12 cellular contexts compared by ENCODE assay signal in genomic region chr19:23440207-23440606, GRCh38. TPM values are rescaled to one million over a fixed set of nuclear protein-coding genes. Genes with fewer than 3 reads are reported as not detected.
DNase-seq lines count a peak whose midpoint lies in the region; ATAC-seq and TF ChIP-seq lines count a peak whose summit lies in the region.
"Had no signal": no experiment of that assay in that cellular context is flagged by ENCODE, and none has a peak within 500 bp of the region (broad histone marks: within the 10 kb centered on the region; RNA-seq: fewer than 3 reads in every experiment).

No MANE protein-coding gene starts in this region.

- H3K23ac ChIP-seq in H9 (ENCODE audit: insufficient read length, low read depth, low read length), result no peak overlapping the region

- H4K20me1 ChIP-seq in H9 (ENCODE audit: control insufficient read depth, insufficient read depth, insufficient read length), result no peaks in the 10 kb centered on the region

- no peak overlapping the region for H3K14ac ChIP-seq in H9 (ENCODE audit: insufficient read depth, low read length)

- no peak overlapping the region for H2BK5ac ChIP-seq in H9 (ENCODE audit: insufficient read length, low read length)

- H3K4me3 Mint-ChIP-seq in activated CD4-positive, alpha-beta T cell treated with anti-CD3 and anti-CD28 coated beads for 36 hours, result no peak overlapping the region
- no peak overlapping the region for H3K4me3 Mint-ChIP-seq in activated CD4-positive, alpha-beta T cell treated with anti-CD3 and anti-CD28 coated beads, Interleukin-2, amount 10 ng/mL, durations not matched to agents 7 days and 5 days
- no peak overlapping the region for H3K4me3 Mint-ChIP-seq in H9
- H3K4me3 Mint-ChIP-seq: activated T-cell treated with anti-CD3 and anti-CD28 coated beads, Interleukin-2, amount 50 U/mL, for 72 hours had no signal

- intact Hi-C loops in activated CD4-positive, alpha-beta T cell treated with anti-CD3 and anti-CD28 coated beads for 36 hours (cut with DNase I, micrococcal nuclease), result no loop called here

- H3K4me1 Mint-ChIP-seq in activated CD4-positive, alpha-beta T cell treated with anti-CD3 and anti-CD28 coated beads for 36 hours, result no peaks in the 10 kb centered on the region
- H3K4me1 Mint-ChIP-seq in activated CD4-positive, alpha-beta T cell treated with anti-CD3 and anti-CD28 coated beads, Interleukin-2, amount 10 ng/mL, durations not matched to agents 7 days and 5 days, result no peaks in the 10 kb centered on the region
- H3K4me1 Mint-ChIP-seq in H9, result no peaks in the 10 kb centered on the region

- H3K4me2 ChIP-seq in H9 (ENCODE audit: insufficient read depth, insufficient read length, low read length), result no peak overlapping the region

- no peaks in the 10 kb centered on the region for H3K23me2 ChIP-seq in H9 (ENCODE audit: insufficient read length, low read depth, low read length, poor library complexity, severe bottlenecking)

- H3K9ac ChIP-seq in H9 (ENCODE audit: extremely low read depth, insufficient read length, low read length), result no peak overlapping the region

- TF ChIP-seq CTCF in H9 (conservative IDR thresholded peaks at IDR 0.05) (no peak; the same call in 2 of the 3 replicates), kidney epithelial cell (IDR thresholded peaks at IDR 0.05; ENCODE audit: insufficient read depth, low read length, poor library complexity, severe bottlenecking) (peak; percentile 11)

- no peak overlapping the region for H2BK20ac ChIP-seq in H9 (ENCODE audit: low read depth, low read length, poor library complexity, severe bottlenecking)

- no peaks in the 10 kb centered on the region for H3K79me1 ChIP-seq in H9 (ENCODE audit: insufficient read depth, low read depth, low read length, poor library complexity, severe bottlenecking)

- no peak overlapping the region for H2BK12ac ChIP-seq in H9 (ENCODE audit: insufficient read length, low read depth, low read length)

- H3T11ph ChIP-seq in H9 (ENCODE audit: low read length), result no peak overlapping the region

- no peak overlapping the region for H3K56ac ChIP-seq in H9 (ENCODE audit: insufficient read length, low read depth, low read length)

- H3K36me3 ChIP-seq in kidney epithelial cell (ENCODE audit: control insufficient read depth, insufficient read depth, low read length), result no peaks in the 10 kb centered on the region

- no peak overlapping the region for H3K27ac Mint-ChIP-seq in activated CD4-positive, alpha-beta T cell treated with anti-CD3 and anti-CD28 coated beads for 36 hours
- no peak overlapping the region for H3K27ac Mint-ChIP-seq in activated CD4-positive, alpha-beta T cell treated with anti-CD3 and anti-CD28 coated beads, Interleukin-2, amount 10 ng/mL, durations not matched to agents 7 days and 5 days
- no peak overlapping the region for H3K27ac Mint-ChIP-seq in H9
- H3K27ac Mint-ChIP-seq: activated T-cell treated with anti-CD3 and anti-CD28 coated beads, Interleukin-2, amount 50 U/mL, for 72 hours; progenitor cell of endocrine pancreas had no signal

- no peaks in the 10 kb centered on the region for H3K4me1 ChIP-seq in H9 (ENCODE audit: insufficient read depth, low read length)

- ATAC-seq in activated CD4-positive, alpha-beta T cell treated with anti-CD3 and anti-CD28 coated beads for 36 hours, result no peak
- ATAC-seq in esophagus mucosa (no peak), GM21526 (IDR thresholded peaks at IDR 0.05; ENCODE audit: low FRiP score, unreplicated experiment) (no peak)
- ATAC-seq: activated T-cell treated with anti-CD3 and anti-CD28 coated beads, Interleukin-2, amount 50 U/mL, for 72 hours had no signal

- peaks cover 64% of the 10 kb centered on the region for H3K9me3 ChIP-seq in H9 (ENCODE audit: control insufficient read depth, low read depth, low read length)

- WGBS in H9 (ENCODE audit: extremely low coverage, insufficient read length, low lambda C conversion rate), result no CpG with 5 or more reads among the region's 9 CpGs

- no peak overlapping the region for H2AK5ac ChIP-seq in H9 (ENCODE audit: insufficient read length, low read length)

- H3K27me3 ChIP-seq in H9 (ENCODE audit: insufficient read depth, low read length), result no peaks in the 10 kb centered on the region
- H3K27me3 ChIP-seq in kidney epithelial cell (ENCODE audit: control insufficient read depth, insufficient read depth, low read length), result no peaks in the 10 kb centered on the region

- H3K4me3 ChIP-seq in kidney epithelial cell (ENCODE audit: low read depth, low read length), result no peak overlapping the region
- H3K4me3 ChIP-seq: SK-N-MC had no signal

- peaks cover 29% of the 10 kb centered on the region for H3K9me3 Mint-ChIP-seq in activated CD4-positive, alpha-beta T cell treated with anti-CD3 and anti-CD28 coated beads for 36 hours (ENCODE audit: low read depth)
- peaks cover 41% of the 10 kb centered on the region for H3K9me3 Mint-ChIP-seq in activated CD4-positive, alpha-beta T cell treated with anti-CD3 and anti-CD28 coated beads, Interleukin-2, amount 10 ng/mL, durations not matched to agents 7 days and 5 days
- peaks cover 89 to 93% of the 10 kb centered on the region in 2 experiments for H3K9me3 Mint-ChIP-seq in H9

- CTCF ChIA-PET in activated CD4-positive, alpha-beta T cell treated with anti-CD3 and anti-CD28 coated beads for 36 hours (lab: Charles Lee), result interaction anchor here (0.8 to 1.2 kb wide), 5 partner anchors 18 to 590 kb away, joined by 3 to 4 read pairs (median 3); partner anchors contain the start of gene ZNF91
- CTCF ChIA-PET in activated CD4-positive, alpha-beta T cell treated with anti-CD3 and anti-CD28 coated beads, Interleukin-2, amount 10 ng/mL, durations not matched to agents 7 days and 5 days (lab: Charles Lee), result interaction anchor here (0.5 to 0.7 kb wide), 2 partner anchors 118 to 569 kb away, joined by 3 read pairs; no protein-coding TSS in a partner anchor

- H3K4ac ChIP-seq in H9 (ENCODE audit: low read depth, low read length), result no peak overlapping the region

- no peaks in the 10 kb centered on the region for H3K79me2 ChIP-seq in H9 (ENCODE audit: insufficient read depth, low read length)

- H4K8ac ChIP-seq in H9 (replicated peaks; ENCODE audit: insufficient read length, low read depth, low read length), result no peak overlapping the region

- no peak overlapping the region for H3K27ac ChIP-seq in H9 (ENCODE audit: insufficient read length, low read depth, low read length)
- H3K27ac ChIP-seq: SK-N-MC had no signal

- no peak overlapping the region for H2BK120ac ChIP-seq in H9 (ENCODE audit: low read depth, low read length, poor library complexity, severe bottlenecking)

- no peak overlapping the region for H2AFZ ChIP-seq in H9 (ENCODE audit: low read length)

- H3K27me3 Mint-ChIP-seq in activated CD4-positive, alpha-beta T cell treated with anti-CD3 and anti-CD28 coated beads for 36 hours, result no peaks in the 10 kb centered on the region
- H3K27me3 Mint-ChIP-seq in activated CD4-positive, alpha-beta T cell treated with anti-CD3 and anti-CD28 coated beads, Interleukin-2, amount 10 ng/mL, durations not matched to agents 7 days and 5 days, result no peaks in the 10 kb centered on the region
- peaks cover 3% of the 10 kb centered on the region for H3K27me3 Mint-ChIP-seq in H9 (ENCODE audit: low read depth)
- H3K27me3 Mint-ChIP-seq: progenitor cell of endocrine pancreas had no signal

- no peak overlapping the region for H4K5ac ChIP-seq in H9 (ENCODE audit: insufficient read length, low read depth, low read length)

- H2BK15ac ChIP-seq in H9 (ENCODE audit: low read depth, low read length), result no peak overlapping the region

- H4K91ac ChIP-seq in H9 (ENCODE audit: insufficient read length, low read depth, low read length), result no peak overlapping the region

- peaks cover 7% of the 10 kb centered on the region for H3K36me3 Mint-ChIP-seq in activated CD4-positive, alpha-beta T cell treated with anti-CD3 and anti-CD28 coated beads for 36 hours (ENCODE audit: low read depth)
- no peaks in the 10 kb centered on the region for H3K36me3 Mint-ChIP-seq in activated CD4-positive, alpha-beta T cell treated with anti-CD3 and anti-CD28 coated beads, Interleukin-2, amount 10 ng/mL, durations not matched to agents 7 days and 5 days (ENCODE audit: low read depth)
- H3K36me3 Mint-ChIP-seq in H9 (ENCODE audit: insufficient read depth in 1 of 3, low read depth in 3 of 3), result peaks cover 19 to 51% (median 37%) of the 10 kb centered on the region in 3 experiments

- peak; percentile 39 for DNase-seq in activated CD4-positive, alpha-beta T cell treated with anti-CD3 and anti-CD28 coated beads for 36 hours
- DNase-seq in activated CD4-positive, alpha-beta T cell treated with anti-CD3 and anti-CD28 coated beads, Interleukin-2, amount 10 ng/mL, durations not matched to agents 7 days and 5 days, result no peak
- DNase-seq in H9 (peak; percentile 27), SK-N-DZ (ENCODE audit: low spot score) (peak; percentile 29), kidney epithelial cell (ENCODE audit: low read depth) (no peak), foreskin melanocyte (no peak)
- DNase-seq: NCI-H1694 had no signal

- H3K18ac ChIP-seq in H9 (ENCODE audit: insufficient read length, low read depth, low read length), result no peak overlapping the region

- POLR2A ChIA-PET in activated CD4-positive, alpha-beta T cell treated with anti-CD3 and anti-CD28 coated beads for 36 hours (lab: Charles Lee), result no interaction called here
- POLR2A ChIA-PET in activated CD4-positive, alpha-beta T cell treated with anti-CD3 and anti-CD28 coated beads, Interleukin-2, amount 10 ng/mL, durations not matched to agents 7 days and 5 days (lab: Charles Lee), result no interaction called here

RNA-seq across cellular contexts. Expression of gene ZNF91, which starts 44.9 kb away (rescaled TPM):
- 10 to 100 TPM; 35.7 to 45.5 TPM for total RNA-seq in activated CD4-positive, alpha-beta T cell treated with anti-CD3 and anti-CD28 coated beads for 36 hours
- total RNA-seq in activated CD4-positive, alpha-beta T cell treated with anti-CD3 and anti-CD28 coated beads, Interleukin-2, amount 10 ng/mL, durations not matched to agents 7 days and 5 days, result 10 to 100 TPM; 56.8 to 64.7 TPM
- 41.5 and 43.5 TPM in 2 replicates for total RNA-seq in H9 (2021)
- polyA plus RNA-seq in SK-N-DZ (2014; cell fraction: cytosol; rRNA removed), result 18.3 and 18.5 TPM in 2 replicates
- polyA plus RNA-seq in SK-N-DZ (2014; cell fraction: nucleus; rRNA removed), result 14.5 and 25.2 TPM in 2 replicates
- total RNA-seq in kidney epithelial cell, result 38.5 TPM in 2 replicates
- total RNA-seq in esophagus mucosa, result 19.1 TPM

Comparison
In these comparisons a context has a peak if more than half of its experiments do, and no peak if none do; other contexts are left out.
1. DNase-seq: peak in activated CD4-positive, alpha-beta T cell treated with anti-CD3 and anti-CD28 coated beads for 36 hours (single experiment), H9 (single experiment) and SK-N-DZ (single experiment); none in activated CD4-positive, alpha-beta T cell treated with anti-CD3 and anti-CD28 coated beads, Interleukin-2, amount 10 ng/mL, durations not matched to agents 7 days and 5 days (single experiment), kidney epithelial cell (single experiment) and foreskin melanocyte (single experiment).